ENCODE assay signal across 24 cellular contexts in the genomic region with DNA sequence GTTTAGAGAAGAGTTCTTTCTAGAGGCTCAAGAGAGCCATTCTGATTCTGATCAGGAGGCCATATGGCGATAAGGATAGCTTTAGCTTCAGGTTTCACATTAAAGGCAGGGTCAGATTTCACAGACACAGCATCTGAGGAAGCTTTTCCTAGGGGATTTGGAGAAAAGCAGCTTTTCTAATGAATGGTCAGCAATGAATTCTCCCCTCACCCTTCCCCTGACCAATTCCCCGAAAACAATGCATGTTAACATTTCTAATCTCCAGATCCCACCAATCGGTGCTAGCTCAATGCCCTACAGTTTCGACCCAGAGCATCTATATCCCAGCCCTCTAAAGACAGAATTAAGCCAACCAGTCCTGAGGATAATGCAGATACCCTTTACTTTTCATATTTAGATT. TPM values are rescaled to one million over a fixed set of nuclear protein-coding genes. Genes with fewer than 3 reads are reported as not detected.
"Had no signal": no experiment of that assay in that cellular context is flagged by ENCODE, and none has a peak within 500 bp of the region (broad histone marks: within the 10 kb centered on the region; RNA-seq: fewer than 3 reads in every experiment).

No MANE protein-coding gene starts in this region.

- H3K27me3 ChIP-seq: ascending aorta, esophagus muscularis mucosa, right lobe of liver, suprapubic skin had no signal

- H3K27ac ChIP-seq: ascending aorta, esophagus muscularis mucosa, left ventricle myocardium inferior, right lobe of liver, suprapubic skin had no signal

- DNase-seq: activated CD4-positive, alpha-beta T cell treated with anti-CD3 and anti-CD28 coated beads, Interleukin-2, amount 50 U/mL, for 1 hour; activated CD4-positive, CD25-positive, alpha-beta regulatory T cell treated with anti-CD3 and anti-CD28 coated beads, Interleukin-2, amount 50 U/mL, for 72 hours; activated effector memory CD4-positive, alpha-beta T cell treated with anti-CD3 and anti-CD28 coated beads, Interleukin-2, amount 50 U/mL, for 16 hours; activated naive CD4-positive, alpha-beta T cell treated with anti-CD3 and anti-CD28 coated beads, Interleukin-2, amount 50 U/mL, for 16 hours; activated T-cell treated with anti-CD3 and anti-CD28 coated beads, Interleukin-2, amount 50 U/mL, for 72 hours; cerebellar nuclear complex; cortex of kidney; effector CD8-positive, alpha-beta T cell; kidney; left ventricle myocardium inferior; mammary epithelial cell; right lobe of liver; stimulated activated CD4-positive, alpha-beta T cell treated with anti-CD3 and anti-CD28 coated beads, Interleukin-4, amount 100 ng/mL, for 1 hour; stimulated activated naive CD8-positive, alpha-beta T cell treated with anti-CD3 and anti-CD28 coated beads, Interleukin-15, amount 100 ng/mL, for 72 hours; trophoblast cell had no signal

- H3K4me3 Mint-ChIP-seq: activated T-cell treated with anti-CD3 and anti-CD28 coated beads, Interleukin-2, amount 50 U/mL, for 72 hours; stimulated activated naive CD8-positive, alpha-beta T cell treated with anti-CD3 and anti-CD28 coated beads, Interleukin-15, amount 100 ng/mL, for 72 hours; T-helper 1 cell treated with Interleukin-12 subunit alpha and Interleukin-12 subunit beta and Interleukin-4 antibody, amounts not matched to agents 30 μg/mL and 1 μg/mL, for 36 hours had no signal

- H3K4me2 ChIP-seq: smooth muscle cell had no signal

- H3K27ac Mint-ChIP-seq: activated T-cell treated with anti-CD3 and anti-CD28 coated beads, Interleukin-2, amount 50 U/mL, for 72 hours; stimulated activated naive CD8-positive, alpha-beta T cell treated with anti-CD3 and anti-CD28 coated beads, Interleukin-15, amount 100 ng/mL, for 72 hours; T-helper 1 cell treated with Interleukin-12 subunit alpha and Interleukin-12 subunit beta and Interleukin-4 antibody, amounts not matched to agents 30 μg/mL and 1 μg/mL, for 36 hours had no signal

- H3K4me3 ChIP-seq: ascending aorta, esophagus muscularis mucosa, left ventricle myocardium inferior, right lobe of liver, smooth muscle cell, suprapubic skin had no signal

- H3K9me3 ChIP-seq: ascending aorta, esophagus muscularis mucosa, left ventricle myocardium inferior, right lobe of liver, suprapubic skin had no signal

- H3K4me1 Mint-ChIP-seq: stimulated activated naive CD8-positive, alpha-beta T cell treated with anti-CD3 and anti-CD28 coated beads, Interleukin-15, amount 100 ng/mL, for 72 hours had no signal

- H3K4me1 ChIP-seq: ascending aorta, esophagus muscularis mucosa, left ventricle myocardium inferior, right lobe of liver, suprapubic skin had no signal

- ATAC-seq: activated T-cell treated with anti-CD3 and anti-CD28 coated beads, Interleukin-2, amount 50 U/mL, for 72 hours; right lobe of liver; stimulated activated naive CD8-positive, alpha-beta T cell treated with anti-CD3 and anti-CD28 coated beads, Interleukin-15, amount 100 ng/mL, for 72 hours had no signal

- H3K36me3 ChIP-seq: ascending aorta, esophagus muscularis mucosa, left ventricle myocardium inferior, right lobe of liver, suprapubic skin had no signal

- H3K9me3 Mint-ChIP-seq: activated T-cell treated with anti-CD3 and anti-CD28 coated beads, Interleukin-2, amount 50 U/mL, for 72 hours; stimulated activated naive CD8-positive, alpha-beta T cell treated with anti-CD3 and anti-CD28 coated beads, Interleukin-15, amount 100 ng/mL, for 72 hours; T-helper 1 cell treated with Interleukin-12 subunit alpha and Interleukin-12 subunit beta and Interleukin-4 antibody, amounts not matched to agents 30 μg/mL and 1 μg/mL, for 36 hours had no signal

RNA-seq across cellular contexts. Expression of gene AGBL1, which starts 9.8 kb away (rescaled TPM):
- total RNA-seq: activated CD8-positive, alpha-beta memory T cell treated with anti-CD3 and anti-CD28 coated beads for 36 hours; ascending aorta; endothelial cell of umbilical vein; kidney; left ventricle myocardium inferior; mammary epithelial cell; osteocyte; pulmonary artery endothelial cell; right lobe of liver; smooth muscle cell had no signal
- polyA plus RNA-seq: endothelial cell of umbilical vein, mammary epithelial cell, smooth muscle cell had no signal
